Comparison of ENCODE assay signal across 8 cellular contexts in genomic region chr2:218291934-218292699, GRCh38.
DNase-seq lines count a peak whose midpoint lies in the region; ATAC-seq and TF ChIP-seq lines count a peak whose summit lies in the region.

Gene TMBIM1, minus strand, starts transcription at chr2:218292503. Its CDS starts 10,362 bp downstream, at chr2:218282141.

- peak; percentile 93 for TF ChIP-seq POLR2A in erythroblast (IDR thresholded peaks at IDR 0.05; ENCODE audit: low read length)

- peak within 1 kb of the TSS; percentile 82 to 87 for H3K4me3 ChIP-seq in muscle layer of duodenum (ENCODE audit: low read depth in 1 of 2, low read length in 2 of 2)

- ATAC-seq in HG02870 (IDR thresholded peaks at IDR 0.05; ENCODE audit: unreplicated experiment), result peak; percentile 60

- peaks cover 39 to 40% of the 10 kb centered on the region in 2 donors for H3K4me1 ChIP-seq in muscle layer of duodenum (ENCODE audit: control insufficient read depth in 1 of 2, insufficient read depth in 2 of 2, low read length in 2 of 2)

- peak; percentile 23 for DNase-seq in NCI-H2029 (lab: John Stamatoyannopoulos, UW)
- DNase-seq in NCI-H2029 treated with DMSO at 0.1 percent for 48 hours (lab: John Stamatoyannopoulos, UW), result no peak
- DNase-seq in NOMO-1 (lab: John Stamatoyannopoulos, UW; ENCODE audit: unreplicated experiment in 2 of 2), result peak; percentile 76 to 87
- peak; percentile 82 for DNase-seq in activated T-cell treated with anti-CD3 and anti-CD28 coated beads for 48 hours (ENCODE audit: low read depth)
- peak; percentile 87 to 94 for DNase-seq in erythroblast (lab: John Stamatoyannopoulos, UW)
- peak; percentile 39 to 70 for DNase-seq in stimulated activated CD8-positive, alpha-beta memory T cell treated with anti-CD3 and anti-CD28 coated beads, Interleukin-7, amount 100 ng/mL, for 4 hours (ENCODE audit: low read depth in 2 of 2)

- H3K36me3 ChIP-seq in muscle layer of duodenum (ENCODE audit: control insufficient read depth in 1 of 2, insufficient read depth in 2 of 2, low read length in 2 of 2), result peaks cover 0 to 2% of the 10 kb centered on the region in 2 donors

- peak within 1 kb of the TSS; percentile 92 for H3K27ac ChIP-seq in muscle layer of duodenum (ENCODE audit: low read length)

- no peaks in the 10 kb centered on the region for H3K27me3 ChIP-seq in muscle layer of duodenum (ENCODE audit: low read depth, low read length)

- no peaks in the 10 kb centered on the region for H3K9me3 ChIP-seq in muscle layer of duodenum (ENCODE audit: control insufficient read depth in 1 of 2, low read length in 2 of 2)
